Comparison of ENCODE assay signal across 21 cellular contexts in genomic region chr22:49801391-49802060, GRCh38. TPM values are rescaled to one million over a fixed set of nuclear protein-coding genes. Genes with fewer than 3 reads are reported as not detected.
DNase-seq lines count a peak whose midpoint lies in the region; ATAC-seq and TF ChIP-seq lines count a peak whose summit lies in the region.
"Had no signal": no experiment of that assay in that cellular context is flagged by ENCODE, and none has a peak within 500 bp of the region (broad histone marks: within the 10 kb centered on the region; RNA-seq: fewer than 3 reads in every experiment).

No MANE protein-coding gene starts in this region.

- peak overlapping the region; percentile 65 for H3K27ac Mint-ChIP-seq in activated CD4-positive, alpha-beta T cell treated with anti-CD3 and anti-CD28 coated beads, Interleukin-2, amount 10 ng/mL, durations not matched to agents 7 days and 5 days
- peak overlapping the region in 2 of 3 experiments; percentile 56 to 92; a peak in 3 of 7 replicates for H3K27ac Mint-ChIP-seq in H9
- H3K27ac Mint-ChIP-seq: activated naive CD8-positive, alpha-beta T cell treated with anti-CD3 and anti-CD28 coated beads for 36 hours; mesothelial cell of epicardium; stimulated activated memory B cell treated with anti-CD40 and anti-IgM and Interleukin-4, amounts not matched to agents 10 μg/mL and 1 μg/mL and 100 μg/mL, for 72 hours had no signal

- no peak overlapping the region for H3K56ac ChIP-seq in H9 (ENCODE audit: insufficient read length, low read depth, low read length)

- H3K4me1 Mint-ChIP-seq in activated CD4-positive, alpha-beta T cell treated with anti-CD3 and anti-CD28 coated beads, Interleukin-2, amount 10 ng/mL, durations not matched to agents 7 days and 5 days: peaks cover 22% of the 10 kb centered on the region
- H3K4me1 Mint-ChIP-seq in H9: peaks cover 2 to 5% of the 10 kb centered on the region in 2 experiments; a peak in 2 of 4 replicates
- H3K4me1 Mint-ChIP-seq: mesothelial cell of epicardium had no signal

- H2BK15ac ChIP-seq in H9 (ENCODE audit: low read depth, low read length) (no peak overlapping the region), neuronal stem cell (ENCODE audit: low read length) (no peak overlapping the region)

- no peak overlapping the region for H2AFZ ChIP-seq in H9 (ENCODE audit: low read length)
- H2AFZ ChIP-seq in neuronal stem cell (ENCODE audit: low read length): no peak overlapping the region

- H2BK5ac ChIP-seq in H9 (ENCODE audit: insufficient read length, low read length) (no peak overlapping the region), neuronal stem cell (ENCODE audit: low read length) (peak overlapping the region; percentile 29)

- CTCF ChIA-PET in activated CD4-positive, alpha-beta T cell treated with anti-CD3 and anti-CD28 coated beads, Interleukin-2, amount 10 ng/mL, durations not matched to agents 7 days and 5 days (lab: Charles Lee): interaction anchor here (0.5 kb wide), 1 partner anchor 300 kb away, joined by 3 read pairs; no protein-coding TSS in a partner anchor

- H4K91ac ChIP-seq in H9 (ENCODE audit: insufficient read length, low read depth, low read length) (no peak overlapping the region), neuronal stem cell (ENCODE audit: low read depth, low read length, poor library complexity) (no peak overlapping the region)

- no peak overlapping the region for H2BK12ac ChIP-seq in H9 (ENCODE audit: insufficient read length, low read depth, low read length)
- peak overlapping the region; percentile 11 for H2BK12ac ChIP-seq in neuronal stem cell (ENCODE audit: low read length)

- no peaks in the 10 kb centered on the region for H3K27me3 ChIP-seq in H9 (ENCODE audit: insufficient read depth, low read length)
- no peaks in the 10 kb centered on the region for H3K27me3 ChIP-seq in endocrine pancreas (ENCODE audit: control insufficient read depth, insufficient read depth, low read length)
- no peaks in the 10 kb centered on the region for H3K27me3 ChIP-seq in neuronal stem cell (ENCODE audit: control insufficient read depth in 3 of 3, insufficient read depth in 3 of 3, low read depth in 1 of 3, low read length in 3 of 3)
- H3K27me3 ChIP-seq: thyroid gland had no signal

- H4K20me1 ChIP-seq in H9 (ENCODE audit: control insufficient read depth, insufficient read depth, insufficient read length): no peaks in the 10 kb centered on the region

- H3K4ac ChIP-seq in H9 (ENCODE audit: low read depth, low read length) (no peak overlapping the region), neuronal stem cell (ENCODE audit: low read length) (peak overlapping the region; percentile 81)

- H3K4me3 Mint-ChIP-seq in activated CD4-positive, alpha-beta T cell treated with anti-CD3 and anti-CD28 coated beads, Interleukin-2, amount 10 ng/mL, durations not matched to agents 7 days and 5 days: no peak overlapping the region
- no peak overlapping the region; a peak in 1 of 5 replicates for H3K4me3 Mint-ChIP-seq in H9
- H3K4me3 Mint-ChIP-seq: activated naive CD8-positive, alpha-beta T cell treated with anti-CD3 and anti-CD28 coated beads for 36 hours; mesothelial cell of epicardium; stimulated activated memory B cell treated with anti-CD40 and anti-IgM and Interleukin-4, amounts not matched to agents 10 μg/mL and 1 μg/mL and 100 μg/mL, for 72 hours had no signal

- no peaks in the 10 kb centered on the region for H3K23me2 ChIP-seq in H9 (ENCODE audit: insufficient read length, low read depth, low read length, poor library complexity, severe bottlenecking)

- no peak for DNase-seq in activated CD4-positive, alpha-beta T cell treated with anti-CD3 and anti-CD28 coated beads, Interleukin-2, amount 10 ng/mL, durations not matched to agents 7 days and 5 days
- no peak for DNase-seq in activated CD4-positive, alpha-beta T cell treated with anti-CD3 and anti-CD28 coated beads for 1 hour
- DNase-seq in H9 (no peak), neuronal stem cell (ENCODE audit: low spot score) (no peak)
- DNase-seq: 8988T; activated CD4-positive, CD25-positive, alpha-beta regulatory T cell treated with anti-CD3 and anti-CD28 coated beads, Interleukin-2, amount 50 U/mL, for 72 hours; activated naive CD8-positive, alpha-beta T cell treated with anti-CD3 and anti-CD28 coated beads for 36 hours; DMS79; Karpas-422; NCI-H1694 treated with DMSO at 0.1 percent for 48 hours; NCI-H748 treated with DMSO at 0.1 percent for 48 hours; stimulated activated CD4-positive, alpha-beta T cell treated with anti-CD3 and anti-CD28 coated beads, Interleukin-2, amount 100 ng/mL, for 24 hours; thyroid gland had no signal

- POLR2A ChIA-PET in activated CD4-positive, alpha-beta T cell treated with anti-CD3 and anti-CD28 coated beads, Interleukin-2, amount 10 ng/mL, durations not matched to agents 7 days and 5 days (lab: Charles Lee): no interaction called here

- H2BK20ac ChIP-seq in H9 (ENCODE audit: low read depth, low read length, poor library complexity, severe bottlenecking): no peak overlapping the region

- H4K5ac ChIP-seq in H9 (ENCODE audit: insufficient read length, low read depth, low read length): no peak overlapping the region

- H3T11ph ChIP-seq in H9 (ENCODE audit: low read length): no peak overlapping the region

- H3K4me2 ChIP-seq in H9 (ENCODE audit: insufficient read depth, insufficient read length, low read length) (no peak overlapping the region), neuronal stem cell (ENCODE audit: insufficient read depth, low read length, poor library complexity, severe bottlenecking) (no peak overlapping the region)

- H3K4me1 ChIP-seq in H9 (ENCODE audit: insufficient read depth, low read length) (no peaks in the 10 kb centered on the region), endocrine pancreas (ENCODE audit: control insufficient read depth, insufficient read depth, low read length) (no peaks in the 10 kb centered on the region), neuronal stem cell (ENCODE audit: control insufficient read depth in 2 of 2, insufficient read depth in 1 of 2, low read depth in 1 of 2, low read length in 2 of 2) (peaks cover 0 to 2% of the 10 kb centered on the region in 2 donors)
- H3K4me1 ChIP-seq: prostate gland had no signal

- H3K36me3 Mint-ChIP-seq in activated CD4-positive, alpha-beta T cell treated with anti-CD3 and anti-CD28 coated beads, Interleukin-2, amount 10 ng/mL, durations not matched to agents 7 days and 5 days (ENCODE audit: low read depth): peaks cover 39% of the 10 kb centered on the region
- peaks cover 24 to 59% (median 49%) of the 10 kb centered on the region in 3 experiments for H3K36me3 Mint-ChIP-seq in H9 (ENCODE audit: insufficient read depth in 1 of 3, low read depth in 3 of 3)

- H2BK120ac ChIP-seq in H9 (ENCODE audit: low read depth, low read length, poor library complexity, severe bottlenecking): no peak overlapping the region
- H2BK120ac ChIP-seq in neuronal stem cell (ENCODE audit: low read depth, low read length): no peak overlapping the region

- no peak overlapping the region for H2AK5ac ChIP-seq in H9 (ENCODE audit: insufficient read length, low read length)
- H2AK5ac ChIP-seq in neuronal stem cell (ENCODE audit: low read depth, low read length): no peak overlapping the region

- H3K23ac ChIP-seq in H9 (ENCODE audit: insufficient read length, low read depth, low read length) (no peak overlapping the region), neuronal stem cell (ENCODE audit: low read depth, low read length, poor library complexity) (no peak overlapping the region)

- H3K27ac ChIP-seq in H9 (ENCODE audit: insufficient read length, low read depth, low read length) (no peak overlapping the region), neuronal stem cell (replicated peaks; ENCODE audit: low read length) (no peak overlapping the region)
- H3K27ac ChIP-seq: prostate gland, skin epidermis, thyroid gland had no signal

- TF ChIP-seq CTCF in H9 (conservative IDR thresholded peaks at IDR 0.05): no peak

- no peak overlapping the region for H4K8ac ChIP-seq in H9 (replicated peaks; ENCODE audit: insufficient read length, low read depth, low read length)
- no peak overlapping the region for H4K8ac ChIP-seq in neuronal stem cell (ENCODE audit: low read depth, low read length)

- H3K4me3 ChIP-seq in endocrine pancreas (ENCODE audit: control insufficient read depth, insufficient read depth, low read length) (no peak overlapping the region), neuronal stem cell (ENCODE audit: low read length in 2 of 2) (no peak overlapping the region)
- H3K4me3 ChIP-seq: prostate gland, skin epidermis, thyroid gland had no signal

- WGBS in H9 (ENCODE audit: extremely low coverage, insufficient read length, low lambda C conversion rate): no CpG with 5 or more reads among the region's 18 CpGs
- WGBS in neuronal stem cell (ENCODE audit: extremely low coverage in 2 of 2, insufficient read length in 2 of 2, insufficient replicate concordance in 1 of 2), 2 donors: no CpG with 5 or more reads among the region's 18 CpGs

- peaks cover 21% of the 10 kb centered on the region; the same call in 1 of the 2 replicates for H3K79me2 ChIP-seq in H9 (ENCODE audit: insufficient read depth, low read length)

- H3K36me3 ChIP-seq in endocrine pancreas (ENCODE audit: control insufficient read depth, insufficient read depth, low read length) (peaks cover 6% of the 10 kb centered on the region), neuronal stem cell (replicated peaks in 1 of 2; ENCODE audit: control insufficient read depth in 2 of 2, insufficient read depth in 2 of 2, low read length in 2 of 2) (peaks cover 38 to 92% of the 10 kb centered on the region in 2 donors)

- H3K18ac ChIP-seq in H9 (ENCODE audit: insufficient read length, low read depth, low read length): no peak overlapping the region
- H3K18ac ChIP-seq in neuronal stem cell (ENCODE audit: low read length): peak overlapping the region; percentile 39

- no peak for ATAC-seq in HG02885 (IDR thresholded peaks at IDR 0.05; ENCODE audit: poor library complexity, unreplicated experiment)
- no peak for ATAC-seq in GM21423 (IDR thresholded peaks at IDR 0.05; ENCODE audit: unreplicated experiment)
- no peak for ATAC-seq in HG03039 (IDR thresholded peaks at IDR 0.05; ENCODE audit: unreplicated experiment)
- ATAC-seq: stimulated activated memory B cell treated with anti-CD40 and anti-IgM and Interleukin-4, amounts not matched to agents 10 μg/mL and 1 μg/mL and 100 μg/mL, for 72 hours had no signal

- H3K9ac ChIP-seq in H9 (ENCODE audit: extremely low read depth, insufficient read length, low read length) (no peak overlapping the region), endocrine pancreas (ENCODE audit: control insufficient read depth, insufficient read depth, low read length) (peak overlapping the region; percentile 50), neuronal stem cell (ENCODE audit: low read depth, low read length, poor library complexity) (peak overlapping the region; percentile 17)

- H3K14ac ChIP-seq in H9 (ENCODE audit: insufficient read depth, low read length) (no peak overlapping the region), neuronal stem cell (ENCODE audit: low read length) (peak overlapping the region; percentile 14)

- H3K27me3 Mint-ChIP-seq in activated CD4-positive, alpha-beta T cell treated with anti-CD3 and anti-CD28 coated beads, Interleukin-2, amount 10 ng/mL, durations not matched to agents 7 days and 5 days: no peaks in the 10 kb centered on the region
- no peaks in the 10 kb centered on the region for H3K27me3 Mint-ChIP-seq in H9 (ENCODE audit: low read depth)
- H3K27me3 Mint-ChIP-seq: activated naive CD8-positive, alpha-beta T cell treated with anti-CD3 and anti-CD28 coated beads for 36 hours; stimulated activated memory B cell treated with anti-CD40 and anti-IgM and Interleukin-4, amounts not matched to agents 10 μg/mL and 1 μg/mL and 100 μg/mL, for 72 hours had no signal

- H3K79me1 ChIP-seq in H9 (ENCODE audit: insufficient read depth, low read depth, low read length, poor library complexity, severe bottlenecking): peaks cover 34% of the 10 kb centered on the region
- H3K79me1 ChIP-seq in neuronal stem cell (ENCODE audit: low read depth, low read length): peaks cover 43% of the 10 kb centered on the region

- no peaks in the 10 kb centered on the region for H3K9me3 Mint-ChIP-seq in activated CD4-positive, alpha-beta T cell treated with anti-CD3 and anti-CD28 coated beads, Interleukin-2, amount 10 ng/mL, durations not matched to agents 7 days and 5 days
- no peaks in the 10 kb centered on the region for H3K9me3 Mint-ChIP-seq in H9
- H3K9me3 Mint-ChIP-seq: activated naive CD8-positive, alpha-beta T cell treated with anti-CD3 and anti-CD28 coated beads for 36 hours; mesothelial cell of epicardium; stimulated activated memory B cell treated with anti-CD40 and anti-IgM and Interleukin-4, amounts not matched to agents 10 μg/mL and 1 μg/mL and 100 μg/mL, for 72 hours had no signal

- no peaks in the 10 kb centered on the region for H3K9me3 ChIP-seq in H9 (ENCODE audit: control insufficient read depth, low read depth, low read length)
- no peaks in the 10 kb centered on the region for H3K9me3 ChIP-seq in endocrine pancreas (ENCODE audit: control insufficient read depth, low read length)
- H3K9me3 ChIP-seq in neuronal stem cell (replicated peaks in 1 of 2; ENCODE audit: control insufficient read depth in 2 of 2, insufficient read depth in 1 of 2, low read depth in 1 of 2, low read length in 2 of 2): peaks cover 0 to 2% of the 10 kb centered on the region in 2 donors
- H3K9me3 ChIP-seq: prostate gland, thyroid gland had no signal

RNA-seq across cellular contexts. Expression of gene BRD1, which starts 26.1 kb away (rescaled TPM):
- 10 to 100 TPM; 46.9 to 49.2 TPM for total RNA-seq in activated CD4-positive, alpha-beta T cell treated with anti-CD3 and anti-CD28 coated beads, Interleukin-2, amount 10 ng/mL, durations not matched to agents 7 days and 5 days
- total RNA-seq in H9 (2021): 51.3 and 53.3 TPM in 2 replicates
- polyA plus RNA-seq in neuronal stem cell (2013, experiment 1 of 2): 21.8 TPM
- polyA plus RNA-seq in neuronal stem cell (2013, experiment 2 of 2): 22.7 TPM

RNA-seq across cellular contexts. Expression of gene ZBED4, which starts 52.1 kb away (rescaled TPM):
- total RNA-seq in activated CD4-positive, alpha-beta T cell treated with anti-CD3 and anti-CD28 coated beads, Interleukin-2, amount 10 ng/mL, durations not matched to agents 7 days and 5 days: 10 to 100 TPM; 20.0 to 20.8 TPM
- 22.7 and 23.0 TPM in 2 replicates for total RNA-seq in H9 (2021)
- 22.2 TPM for polyA plus RNA-seq in neuronal stem cell (2013, experiment 1 of 2)
- polyA plus RNA-seq in neuronal stem cell (2013, experiment 2 of 2): 22.3 TPM
